In the genomic region with DNA sequence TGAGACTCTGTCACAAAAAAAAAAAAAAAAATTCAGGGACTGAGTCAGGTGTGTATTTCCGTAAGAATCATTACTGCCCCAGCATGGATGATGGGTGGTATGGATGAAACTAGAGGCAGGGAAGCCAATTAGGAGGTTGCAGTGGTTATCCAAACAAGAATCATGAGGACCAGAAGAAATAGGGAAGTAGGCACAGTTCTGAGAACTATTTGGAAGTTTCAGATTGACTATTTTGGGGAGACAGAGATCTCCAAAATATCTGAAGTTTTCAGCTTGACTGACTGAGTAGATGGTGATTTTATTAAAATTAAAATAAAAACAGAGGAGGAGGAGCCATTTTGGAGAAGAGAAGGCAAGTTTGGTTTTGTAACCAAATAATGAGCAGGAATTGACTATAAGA, we compare ENCODE assay signal across 18 cellular contexts.
"Had no signal": no experiment of that assay in that cellular context is flagged by ENCODE, and none has a peak within 500 bp of the region (broad histone marks: within the 10 kb centered on the region; RNA-seq: fewer than 3 reads in every experiment).

No MANE protein-coding gene starts in this region.

- H3K9me3 Mint-ChIP-seq: naive thymus-derived CD8-positive, alpha-beta T cell had no signal

- ATAC-seq: esophagus mucosa; heart right ventricle; mucosa of descending colon; naive thymus-derived CD8-positive, alpha-beta T cell; right cardiac atrium; stimulated activated naive CD8-positive, alpha-beta T cell treated with anti-CD3 and anti-CD28 coated beads, Interleukin-15, Interleukin-2, amounts not matched to agents 100 U/mL and 50 U/mL, for 24 hours had no signal

- H3K4me1 Mint-ChIP-seq: naive thymus-derived CD8-positive, alpha-beta T cell; neural crest cell had no signal

- H3K36me3 Mint-ChIP-seq: naive thymus-derived CD8-positive, alpha-beta T cell had no signal

- H3K27ac Mint-ChIP-seq: naive thymus-derived CD8-positive, alpha-beta T cell; progenitor cell of endocrine pancreas had no signal

- DNase-seq: effector memory CD4-positive, alpha-beta T cell; heart right ventricle; hypothalamus; kidney glomerular epithelial cell; mammary epithelial cell; mucosa of descending colon; naive thymus-derived CD8-positive, alpha-beta T cell; ovary; right cardiac atrium; small intestine; stimulated activated CD4-positive, alpha-beta T cell treated with anti-CD3 and anti-CD28 coated beads, Interleukin-12 subunit alpha, Interleukin-12 subunit beta, amount 100 ng/mL, for 4 hours; stimulated activated naive CD8-positive, alpha-beta T cell treated with anti-CD3 and anti-CD28 coated beads, Interleukin-15, Interleukin-2, amounts not matched to agents 100 U/mL and 50 U/mL, for 24 hours; transverse colon had no signal

- FAIRE-seq: endometrium, islet of Langerhans had no signal

- H3K4me3 Mint-ChIP-seq: naive thymus-derived CD8-positive, alpha-beta T cell; neural crest cell had no signal
